Comparison of ENCODE assay signal across 18 cellular contexts in the genomic region with DNA sequence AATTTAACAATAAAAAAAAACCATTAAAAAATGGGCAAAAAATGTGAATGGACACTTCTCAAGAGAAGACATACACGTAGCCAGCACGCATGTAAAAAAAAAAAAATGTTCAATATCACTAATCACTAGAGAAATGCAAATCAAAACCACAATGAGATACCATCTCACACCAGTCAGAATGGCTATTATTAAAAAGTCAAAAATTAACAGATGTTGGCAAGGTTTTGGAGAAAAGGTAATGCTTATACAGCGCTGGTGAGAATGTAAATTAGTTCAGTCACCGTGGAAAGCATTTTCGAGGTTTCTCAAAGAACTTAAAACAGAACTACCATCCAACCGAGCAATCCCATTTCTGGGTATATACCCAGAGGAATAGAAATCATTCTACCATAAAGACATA.
DNase-seq lines count a peak whose midpoint lies in the region; ATAC-seq lines count a peak whose summit lies in the region.
"Had no signal": no experiment of that assay in that cellular context is flagged by ENCODE, and none has a peak within 500 bp of the region (broad histone marks: within the 10 kb centered on the region; RNA-seq: fewer than 3 reads in every experiment).

No MANE protein-coding gene starts in this region.

- H3K4me3 ChIP-seq in neuronal stem cell (ENCODE audit: low read length in 2 of 2), result no peak overlapping the region
- H3K4me3 ChIP-seq: lung had no signal

- H3K18ac ChIP-seq in neuronal stem cell (ENCODE audit: low read length), result no peak overlapping the region

- H3K4me2 ChIP-seq in neuronal stem cell (ENCODE audit: insufficient read depth, low read length, poor library complexity, severe bottlenecking), result no peak overlapping the region

- H3K27ac Mint-ChIP-seq in stimulated activated naive B cell treated with anti-CD40 and anti-IgM and Interleukin-4, amounts not matched to agents 10 μg/mL and 1 μg/mL and 100 μg/mL, for 72 hours, result no peak overlapping the region
- H3K27ac Mint-ChIP-seq: naive B cell had no signal

- no peaks in the 10 kb centered on the region for H3K36me3 Mint-ChIP-seq in stimulated activated naive B cell treated with anti-CD40 and anti-IgM and Interleukin-4, amounts not matched to agents 10 μg/mL and 1 μg/mL and 100 μg/mL, for 72 hours
- H3K36me3 Mint-ChIP-seq: naive B cell had no signal

- no peak overlapping the region for H2BK120ac ChIP-seq in neuronal stem cell (ENCODE audit: low read depth, low read length)

- peak; percentile 33 for ATAC-seq in GM19351 (IDR thresholded peaks at IDR 0.05; ENCODE audit: unreplicated experiment)
- ATAC-seq in HG02610 (IDR thresholded peaks at IDR 0.05; ENCODE audit: unreplicated experiment), result peak; percentile 54
- ATAC-seq in HG03378 (IDR thresholded peaks at IDR 0.05; ENCODE audit: unreplicated experiment), result peak; percentile 79
- peak; percentile 60 to 73 for ATAC-seq in stimulated activated naive B cell treated with anti-CD40 and anti-IgM and Interleukin-4, amounts not matched to agents 10 μg/mL and 1 μg/mL and 100 μg/mL, for 72 hours (replicated peaks)
- ATAC-seq in stimulated activated naive CD8-positive, alpha-beta T cell treated with anti-CD3 and anti-CD28 coated beads, Interleukin-15, Interleukin-2, amounts not matched to agents 100 U/mL and 50 U/mL, for 24 hours, result no peak
- no peak for ATAC-seq in HG03135 (IDR thresholded peaks at IDR 0.05; ENCODE audit: unreplicated experiment)
- ATAC-seq: activated T-cell treated with anti-CD3 and anti-CD28 coated beads, Interleukin-2, amount 50 U/mL, for 4 hours had no signal

- no peak overlapping the region for H3K9ac ChIP-seq in neuronal stem cell (ENCODE audit: low read depth, low read length, poor library complexity)

- no peak overlapping the region for H2BK5ac ChIP-seq in neuronal stem cell (ENCODE audit: low read length)

- H3K4me3 Mint-ChIP-seq in stimulated activated naive B cell treated with anti-CD40 and anti-IgM and Interleukin-4, amounts not matched to agents 10 μg/mL and 1 μg/mL and 100 μg/mL, for 72 hours, result no peak overlapping the region
- H3K4me3 Mint-ChIP-seq: activated T-cell treated with anti-CD3 and anti-CD28 coated beads, Interleukin-2, amount 50 U/mL, for 4 hours; central memory CD8-positive, alpha-beta T cell; naive B cell had no signal

- H3K27me3 ChIP-seq in neuronal stem cell (ENCODE audit: control insufficient read depth in 3 of 3, insufficient read depth in 3 of 3, low read depth in 1 of 3, low read length in 3 of 3), result no peaks in the 10 kb centered on the region

- H3K4ac ChIP-seq in neuronal stem cell (ENCODE audit: low read length), result no peak overlapping the region

- H3K79me1 ChIP-seq in neuronal stem cell (ENCODE audit: low read depth, low read length), result no peaks in the 10 kb centered on the region

- no peak overlapping the region for H2AK5ac ChIP-seq in neuronal stem cell (ENCODE audit: low read depth, low read length)

- H3K23ac ChIP-seq in neuronal stem cell (ENCODE audit: low read depth, low read length, poor library complexity), result no peak overlapping the region

- H2BK15ac ChIP-seq in neuronal stem cell (ENCODE audit: low read length), result no peak overlapping the region

- no peaks in the 10 kb centered on the region for H3K4me1 ChIP-seq in neuronal stem cell (ENCODE audit: control insufficient read depth in 2 of 2, insufficient read depth in 1 of 2, low read depth in 1 of 2, low read length in 2 of 2)

- WGBS in neuronal stem cell (ENCODE audit: extremely low coverage in 2 of 2, insufficient read length in 2 of 2, insufficient replicate concordance in 1 of 2), 2 donors, result no CpG with 5 or more reads among the region's 6 CpGs

- H3K4me1 Mint-ChIP-seq in stimulated activated naive B cell treated with anti-CD40 and anti-IgM and Interleukin-4, amounts not matched to agents 10 μg/mL and 1 μg/mL and 100 μg/mL, for 72 hours, result peaks cover 7 to 29% of the 10 kb centered on the region in 2 donors
- H3K4me1 Mint-ChIP-seq: central memory CD8-positive, alpha-beta T cell had no signal

- H3K9me3 ChIP-seq in neuronal stem cell (replicated peaks in 1 of 2; ENCODE audit: control insufficient read depth in 2 of 2, insufficient read depth in 1 of 2, low read depth in 1 of 2, low read length in 2 of 2), result no peaks in the 10 kb centered on the region

- no peak overlapping the region for H4K8ac ChIP-seq in neuronal stem cell (ENCODE audit: low read depth, low read length)

- H3K9me3 Mint-ChIP-seq in stimulated activated naive B cell treated with anti-CD40 and anti-IgM and Interleukin-4, amounts not matched to agents 10 μg/mL and 1 μg/mL and 100 μg/mL, for 72 hours, result peaks cover 0 to 8% of the 10 kb centered on the region in 2 donors
- H3K9me3 Mint-ChIP-seq: activated T-cell treated with anti-CD3 and anti-CD28 coated beads, Interleukin-2, amount 50 U/mL, for 4 hours; central memory CD8-positive, alpha-beta T cell had no signal

- no peak overlapping the region for H3K14ac ChIP-seq in neuronal stem cell (ENCODE audit: low read length)

- H4K91ac ChIP-seq in neuronal stem cell (ENCODE audit: low read depth, low read length, poor library complexity), result no peak overlapping the region

- no peak for DNase-seq in stimulated activated naive B cell treated with anti-CD40 and anti-IgM and Interleukin-4, amounts not matched to agents 10 μg/mL and 1 μg/mL and 100 μg/mL, for 72 hours
- DNase-seq in stimulated activated naive CD8-positive, alpha-beta T cell treated with anti-CD3 and anti-CD28 coated beads, Interleukin-15, Interleukin-2, amounts not matched to agents 100 U/mL and 50 U/mL, for 24 hours, result no peak
- DNase-seq in neuronal stem cell (ENCODE audit: low spot score), result no peak
- DNase-seq: activated CD4-positive, alpha-beta T cell treated with anti-CD3 and anti-CD28 coated beads, Interleukin-2, amount 50 U/mL, for 48 hours; activated T-cell treated with anti-CD3 and anti-CD28 coated beads, Interleukin-2, amount 50 U/mL, for 4 hours; amniotic stem cell; C1 segment of cervical spinal cord; DMS53; KBM-7; naive B cell; NCI-H1436; NCI-H2227 treated with DMSO at 0.1 percent for 48 hours had no signal

- no peak overlapping the region for H2BK12ac ChIP-seq in neuronal stem cell (ENCODE audit: low read length)

- no peaks in the 10 kb centered on the region for H3K36me3 ChIP-seq in neuronal stem cell (replicated peaks in 1 of 2; ENCODE audit: control insufficient read depth in 2 of 2, insufficient read depth in 2 of 2, low read length in 2 of 2)

- no peak overlapping the region for H3K27ac ChIP-seq in neuronal stem cell (replicated peaks; ENCODE audit: low read length)

- H2AFZ ChIP-seq in neuronal stem cell (ENCODE audit: low read length), result no peak overlapping the region

- H3K27me3 Mint-ChIP-seq in stimulated activated naive B cell treated with anti-CD40 and anti-IgM and Interleukin-4, amounts not matched to agents 10 μg/mL and 1 μg/mL and 100 μg/mL, for 72 hours, result peaks cover 5 to 16% of the 10 kb centered on the region in 2 donors
- H3K27me3 Mint-ChIP-seq: central memory CD8-positive, alpha-beta T cell had no signal

Comparison
In these comparisons a context has a peak if more than half of its experiments do, and no peak if none do; other contexts are left out.
1. ATAC-seq: peak in GM19351 (single experiment), HG02610 (single experiment), HG03378 (single experiment) and stimulated activated naive B cell treated with anti-CD40 and anti-IgM and Interleukin-4, amounts not matched to agents 10 μg/mL and 1 μg/mL and 100 μg/mL, for 72 hours (2 of 2); none in stimulated activated naive CD8-positive, alpha-beta T cell treated with anti-CD3 and anti-CD28 coated beads, Interleukin-15, Interleukin-2, amounts not matched to agents 100 U/mL and 50 U/mL, for 24 hours (single experiment) and HG03135 (single experiment).